ENCODE assay signal across 19 cellular contexts in genomic region chr6:100311707-100312266, GRCh38.
"Had no signal": no experiment of that assay in that cellular context is flagged by ENCODE, and none has a peak within 500 bp of the region (broad histone marks: within the 10 kb centered on the region; RNA-seq: fewer than 3 reads in every experiment).

No MANE protein-coding gene starts in this region.

- H3K4me3 ChIP-seq: ascending aorta, coronary artery, mucosa of descending colon, right lobe of liver, transverse colon had no signal

- H3K9me3 ChIP-seq: ascending aorta, mucosa of descending colon, right lobe of liver, transverse colon had no signal

- H3K4me1 ChIP-seq: ascending aorta, right lobe of liver, transverse colon had no signal

- H3K27me3 ChIP-seq: ascending aorta, right lobe of liver, transverse colon had no signal

- H3K36me3 ChIP-seq: ascending aorta, right lobe of liver, transverse colon had no signal

- H3K27ac ChIP-seq: ascending aorta, coronary artery, right lobe of liver, transverse colon, VCaP had no signal

- ATAC-seq: activated CD8-positive, alpha-beta T cell treated with anti-CD3 and anti-CD28 coated beads, Interleukin-2, amount 10 ng/mL, durations not matched to agents 7 days and 5 days; left colon; mucosa of descending colon; right lobe of liver; stimulated activated memory B cell treated with anti-CD40 and anti-IgM and Interleukin-4, amounts not matched to agents 10 μg/mL and 1 μg/mL and 100 μg/mL, for 72 hours; T-cell had no signal

- DNase-seq: activated CD4-positive, alpha-beta T cell treated with anti-CD3 and anti-CD28 coated beads, Interleukin-2, amount 50 U/mL, for 1 hour; activated CD4-positive, CD25-positive, alpha-beta regulatory T cell treated with anti-CD3 and anti-CD28 coated beads, Interleukin-2, amount 50 U/mL, for 72 hours; activated CD8-positive, alpha-beta T cell treated with anti-CD3 and anti-CD28 coated beads, Interleukin-2, amount 10 ng/mL, durations not matched to agents 7 days and 5 days; activated gamma-delta T cell treated with Interleukin-2 at 50 U/mL for 16 hours; glutamatergic neuron; hypothalamus; islet precursor cell; left colon; mesendoderm; mucosa of descending colon; nucleus accumbens; right lobe of liver; small intestine; T-cell; transverse colon had no signal
